10 cellular contexts compared by ENCODE assay signal in genomic region chr15:67178569-67179210, GRCh38.
A peak's percentile ranks its signal among the peaks of the same experiment; 100 is the strongest.
DNase-seq lines count a peak whose midpoint lies in the region; ATAC-seq and TF ChIP-seq lines count a peak whose summit lies in the region.
"Had no signal": no experiment of that assay in that cellular context is flagged by ENCODE, and none has a peak within 500 bp of the region (broad histone marks: within the 10 kb centered on the region; RNA-seq: fewer than 3 reads in every experiment).

No MANE protein-coding gene starts in this region.

- intact Hi-C loops in natural killer cell (cut with micrococcal nuclease): loop anchor here (5.0 kb wide), 1 partner anchor 46 kb away; no protein-coding TSS in a partner anchor

- H3K4me3 Mint-ChIP-seq in natural killer cell: no peak overlapping the region

- no peak overlapping the region for H3K27ac Mint-ChIP-seq in natural killer cell

- H3K27me3 Mint-ChIP-seq in natural killer cell (ENCODE audit: low read depth in 2 of 2): no peaks in the 10 kb centered on the region

- TF ChIP-seq CTCF in natural killer cell (IDR thresholded peaks at IDR 0.05): no peak

- H3K4me1 Mint-ChIP-seq in natural killer cell: peaks cover 26 to 40% of the 10 kb centered on the region in 2 donors

- ATAC-seq in GM19452 (IDR thresholded peaks at IDR 0.05; ENCODE audit: unreplicated experiment) (no peak), natural killer cell (no peak)

- H3K9me3 Mint-ChIP-seq in natural killer cell: no peaks in the 10 kb centered on the region

- H3K36me3 Mint-ChIP-seq in natural killer cell: no peaks in the 10 kb centered on the region

- DNase-seq in Daoy (ENCODE audit: low read depth): peak; percentile 97
- peak; percentile 41 for DNase-seq in SW480 (ENCODE audit: low spot score)
- peak; percentile 82 for DNase-seq in fibroblast of the conjunctiva (ENCODE audit: low read depth)
- DNase-seq in renal cortical epithelial cell (ENCODE audit: low read depth): peak; percentile 45
- no peak for DNase-seq in activated CD4-positive, alpha-beta T cell treated with anti-CD3 and anti-CD28 coated beads for 48 hours
- no peak for DNase-seq in natural killer cell
- no peak for DNase-seq in DMS153 treated with DMSO at 0.1 percent for 48 hours (lab: John Stamatoyannopoulos, UW; ENCODE audit: unreplicated experiment)
- DNase-seq: activated CD8-positive, alpha-beta memory T cell treated with anti-CD3 and anti-CD28 coated beads for 24 hours; NCI-H446 treated with DMSO at 0.1 percent for 48 hours had no signal

Comparison
In these comparisons a context has a peak if more than half of its experiments do, and no peak if none do; other contexts are left out.
1. DNase-seq: peak in Daoy (single experiment), SW480 (single experiment), fibroblast of the conjunctiva (single experiment) and renal cortical epithelial cell (single experiment); none in activated CD4-positive, alpha-beta T cell treated with anti-CD3 and anti-CD28 coated beads for 48 hours (single experiment), natural killer cell (single experiment) and DMS153 treated with DMSO at 0.1 percent for 48 hours (single experiment).